Comparison of ENCODE assay signal across 31 cellular contexts in genomic region chr1:174197088-174197487, GRCh38.
"Had no signal": no experiment of that assay in that cellular context is flagged by ENCODE, and none has a peak within 500 bp of the region (broad histone marks: within the 10 kb centered on the region; RNA-seq: fewer than 3 reads in every experiment).

No MANE protein-coding gene starts in this region.

- H3K27ac Mint-ChIP-seq: activated CD8-positive, alpha-beta T cell treated with anti-CD3 and anti-CD28 coated beads for 36 hours; activated naive CD4-positive, alpha-beta T cell treated with anti-CD3 and anti-CD28 coated beads, Interleukin-2, amount 50 U/mL, for 72 hours; activated T-cell treated with anti-CD3 and anti-CD28 coated beads, Interleukin-2, amount 50 U/mL, for 24 hours; activated T-helper 2 cell treated with anti-CD3 and anti-CD28 coated beads, Interferon-gamma antibody, Interleukin-2, Interleukin-4, amounts not matched to agents 10 μg/mL and 5 μg/mL and 100 μg/mL, durations not matched to agents 14 hours and 24 hours and 36 hours had no signal

- H3K36me3 ChIP-seq: adrenal gland, breast epithelium, MG63, Peyer's patch, WERI-Rb-1 had no signal

- H3K4me3 Mint-ChIP-seq: activated CD8-positive, alpha-beta T cell treated with anti-CD3 and anti-CD28 coated beads for 36 hours; activated T-cell treated with anti-CD3 and anti-CD28 coated beads, Interleukin-2, amount 50 U/mL, for 24 hours; IgD-negative memory B cell had no signal

- H3K27me3 ChIP-seq: adrenal gland, body of pancreas, breast epithelium, MG63, Peyer's patch had no signal

- H3K27me3 Mint-ChIP-seq: activated CD8-positive, alpha-beta T cell treated with anti-CD3 and anti-CD28 coated beads for 36 hours; activated T-cell treated with anti-CD3 and anti-CD28 coated beads, Interleukin-2, amount 50 U/mL, for 24 hours; IgD-negative memory B cell had no signal

- H3K9me3 ChIP-seq: body of pancreas, breast epithelium, Peyer's patch had no signal

- H3K27ac ChIP-seq: adrenal gland, body of pancreas, breast epithelium, Peyer's patch, WERI-Rb-1 had no signal

- DNase-seq: activated CD4-positive, alpha-beta T cell treated with anti-CD3 and anti-CD28 coated beads for 1 hour; activated CD4-positive, alpha-beta T cell treated with anti-CD3 and anti-CD28 coated beads for 48 hours; activated CD4-positive, CD25-positive, alpha-beta regulatory T cell; activated CD8-positive, alpha-beta T cell treated with anti-CD3 and anti-CD28 coated beads for 36 hours; activated gamma-delta T cell; activated naive CD4-positive, alpha-beta T cell treated with Interleukin-2 at 50 U/mL for 16 hours; activated T-cell treated with anti-CD3 and anti-CD28 coated beads, Interleukin-2, amount 50 U/mL, for 24 hours; adrenal gland; body of pancreas; caudate nucleus; Kasumi-1; KBM-7; MG63; MV-4-11; NCI-H1092; NCI-H146; NCI-H187; NCI-H2029 treated with DMSO at 0.1 percent for 48 hours; NCI-H2107; NCI-H2171; NCI-H510A; NCI-H526; NCI-H748 treated with DMSO at 0.1 percent for 48 hours; Peyer's patch; RPMI8226; T1000; WERI-Rb-1 had no signal

- H3K36me3 Mint-ChIP-seq: activated naive CD4-positive, alpha-beta T cell treated with anti-CD3 and anti-CD28 coated beads, Interleukin-2, amount 50 U/mL, for 72 hours had no signal

- H3K4me3 ChIP-seq: adrenal gland, body of pancreas, breast epithelium, MG63, Peyer's patch had no signal

- H3K9me3 Mint-ChIP-seq: activated CD8-positive, alpha-beta T cell treated with anti-CD3 and anti-CD28 coated beads for 36 hours; activated naive CD4-positive, alpha-beta T cell treated with anti-CD3 and anti-CD28 coated beads, Interleukin-2, amount 50 U/mL, for 72 hours; activated T-cell treated with anti-CD3 and anti-CD28 coated beads, Interleukin-2, amount 50 U/mL, for 24 hours; activated T-helper 2 cell treated with anti-CD3 and anti-CD28 coated beads, Interferon-gamma antibody, Interleukin-2, Interleukin-4, amounts not matched to agents 10 μg/mL and 5 μg/mL and 100 μg/mL, durations not matched to agents 14 hours and 24 hours and 36 hours; IgD-negative memory B cell had no signal

- H3K4me1 ChIP-seq: adrenal gland, body of pancreas, breast epithelium, Peyer's patch had no signal

- ATAC-seq: activated CD8-positive, alpha-beta T cell treated with anti-CD3 and anti-CD28 coated beads for 36 hours; activated naive CD4-positive, alpha-beta T cell treated with anti-CD3 and anti-CD28 coated beads, Interleukin-2, amount 50 U/mL, for 72 hours; body of pancreas had no signal
